17 cellular contexts compared by ENCODE assay signal in the genomic region with DNA sequence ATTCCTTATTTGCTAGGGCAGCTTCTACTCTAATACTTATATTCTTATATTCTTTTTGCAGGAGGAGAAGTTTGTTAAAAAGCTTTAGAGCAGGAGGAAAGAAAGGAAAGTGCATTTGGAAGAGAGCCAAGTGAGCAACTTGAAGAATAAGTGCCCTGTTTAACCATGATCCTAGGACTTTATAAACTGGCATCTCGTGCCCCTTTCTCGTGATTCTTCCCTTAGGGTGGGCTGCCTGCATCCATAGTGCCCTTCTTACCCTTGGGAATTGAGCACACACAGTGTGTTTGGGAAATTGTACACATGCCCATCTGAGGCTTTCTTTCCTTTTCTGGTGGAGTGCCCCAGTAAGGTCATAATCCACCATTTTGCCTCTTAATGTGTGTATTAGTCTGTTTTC.
DNase-seq lines count a peak whose midpoint lies in the region; ATAC-seq and TF ChIP-seq lines count a peak whose summit lies in the region.
"Had no signal": no experiment of that assay in that cellular context is flagged by ENCODE, and none has a peak within 500 bp of the region (broad histone marks: within the 10 kb centered on the region; RNA-seq: fewer than 3 reads in every experiment).

No MANE protein-coding gene starts in this region.

- POLR2A ChIA-PET in activated CD4-positive, alpha-beta T cell treated with anti-CD3 and anti-CD28 coated beads for 36 hours (lab: Charles Lee) = interaction anchor here (0.7 kb wide), 1 partner anchor 12 kb away, joined by 3 read pairs; no protein-coding TSS in a partner anchor

- no peak for TF ChIP-seq CTCF in choroid plexus epithelial cell (conservative IDR thresholded peaks at IDR 0.05; ENCODE audit: low read depth, low read length)
- no peak for TF ChIP-seq CTCF in fibroblast of pulmonary artery (IDR thresholded peaks at IDR 0.05; ENCODE audit: low read length, missing control alignments)
- TF ChIP-seq CTCF in retinal pigment epithelial cell (conservative IDR thresholded peaks at IDR 0.05; ENCODE audit: low read depth, low read length) = no peak

- H3K4me3 ChIP-seq in choroid plexus epithelial cell (ENCODE audit: low read depth, low read length) (no peak overlapping the region), fibroblast of pulmonary artery (replicated peaks; ENCODE audit: low read depth, low read length) (no peak overlapping the region), retinal pigment epithelial cell (ENCODE audit: low read length) (no peak overlapping the region)
- H3K4me3 ChIP-seq: A549, GM12878, GM23338 had no signal

- intact Hi-C loops in activated CD4-positive, alpha-beta T cell treated with anti-CD3 and anti-CD28 coated beads for 36 hours (cut with DNase I, micrococcal nuclease) = no loop called here

- H3K27ac Mint-ChIP-seq in activated CD4-positive, alpha-beta T cell treated with anti-CD3 and anti-CD28 coated beads for 36 hours = no peak overlapping the region
- H3K27ac Mint-ChIP-seq: CD4-positive, alpha-beta T cell; GM23338; IgD-negative memory B cell had no signal

- H3K9me3 Mint-ChIP-seq in activated CD4-positive, alpha-beta T cell treated with anti-CD3 and anti-CD28 coated beads for 36 hours (ENCODE audit: low read depth) = peaks cover 19% of the 10 kb centered on the region

- H3K4me3 Mint-ChIP-seq in activated CD4-positive, alpha-beta T cell treated with anti-CD3 and anti-CD28 coated beads for 36 hours = no peak overlapping the region
- H3K4me3 Mint-ChIP-seq: CD4-positive, alpha-beta T cell; GM23338 had no signal

- ATAC-seq in GM21515 (IDR thresholded peaks at IDR 0.05; ENCODE audit: unreplicated experiment) (no peak), GM21381 (IDR thresholded peaks at IDR 0.05; ENCODE audit: unreplicated experiment) (no peak)
- ATAC-seq in activated CD4-positive, alpha-beta T cell treated with anti-CD3 and anti-CD28 coated beads for 36 hours = no peak
- ATAC-seq: A549, GM12878, GM23338 had no signal

- DNase-seq in DMS 273 (lab: John Stamatoyannopoulos, UW; ENCODE audit: unreplicated experiment) (peak; percentile 7), DMS 273 treated with DMSO at 0.1 percent for 48 hours (lab: John Stamatoyannopoulos, UW) (no peak), choroid plexus epithelial cell (ENCODE audit: low read depth) (peak; percentile 10), fibroblast of pulmonary artery (ENCODE audit: low read depth) (peak; percentile 7), retinal pigment epithelial cell (ENCODE audit: low read depth) (peak; percentile 4)
- no peak for DNase-seq in activated CD4-positive, alpha-beta T cell treated with anti-CD3 and anti-CD28 coated beads for 36 hours
- DNase-seq: AML-193; Caco-2; CD4-positive, alpha-beta T cell; DMS79 treated with DMSO at 0.1 percent for 48 hours; HCEC 1CT had no signal

- H3K36me3 Mint-ChIP-seq in activated CD4-positive, alpha-beta T cell treated with anti-CD3 and anti-CD28 coated beads for 36 hours (ENCODE audit: low read depth) = peaks cover 58% of the 10 kb centered on the region

- H3K4me1 Mint-ChIP-seq in activated CD4-positive, alpha-beta T cell treated with anti-CD3 and anti-CD28 coated beads for 36 hours = no peaks in the 10 kb centered on the region
- H3K4me1 Mint-ChIP-seq: GM23338, IgD-negative memory B cell had no signal

- no peaks in the 10 kb centered on the region for H3K27me3 Mint-ChIP-seq in activated CD4-positive, alpha-beta T cell treated with anti-CD3 and anti-CD28 coated beads for 36 hours
- H3K27me3 Mint-ChIP-seq: CD4-positive, alpha-beta T cell; IgD-negative memory B cell had no signal

- CTCF ChIA-PET in activated CD4-positive, alpha-beta T cell treated with anti-CD3 and anti-CD28 coated beads for 36 hours (lab: Charles Lee) = no interaction called here

Comparison
In these comparisons a context has a peak if more than half of its experiments do, and no peak if none do; other contexts are left out.
1. DNase-seq: peak in DMS 273 (single experiment), choroid plexus epithelial cell (single experiment), fibroblast of pulmonary artery (single experiment) and retinal pigment epithelial cell (single experiment); none in DMS 273 treated with DMSO at 0.1 percent for 48 hours (single experiment) and activated CD4-positive, alpha-beta T cell treated with anti-CD3 and anti-CD28 coated beads for 36 hours (single experiment).